In genomic region chr15:100115711-100116090, GRCh38 we compare ENCODE assay signal across 16 cellular contexts.
DNase-seq lines count a peak whose midpoint lies in the region; ATAC-seq, FAIRE-seq and TF ChIP-seq lines count a peak whose summit lies in the region.
"Had no signal": no experiment of that assay in that cellular context is flagged by ENCODE, and none has a peak within 500 bp of the region (broad histone marks: within the 10 kb centered on the region; RNA-seq: fewer than 3 reads in every experiment).

No MANE protein-coding gene starts in this region.

- TF ChIP-seq CTCF in RWPE2 (IDR thresholded peaks at IDR 0.05; ENCODE audit: poor library complexity, severe bottlenecking) = no peak
- no peak for TF ChIP-seq CTCF in fibroblast of mammary gland (conservative IDR thresholded peaks at IDR 0.05; ENCODE audit: control insufficient read depth, insufficient read depth, low read depth, low read length)

- no peaks in the 10 kb centered on the region for H3K27me3 ChIP-seq in RWPE2 (ENCODE audit: insufficient read depth, poor library complexity, severe bottlenecking)
- H3K27me3 ChIP-seq: adrenal gland had no signal

- peaks cover 12% of the 10 kb centered on the region for H3K4me1 ChIP-seq in RWPE2 (ENCODE audit: insufficient read depth, poor library complexity, severe bottlenecking)

- no peak for FAIRE-seq in H54 (lab: Jason Lieb, UNC)

- TF ChIP-seq POLR2A in H54 (IDR thresholded peaks at IDR 0.05; ENCODE audit: low read depth, low read length) = no peak

- H3K36me3 ChIP-seq in RWPE2 (ENCODE audit: low read depth) = no peaks in the 10 kb centered on the region
- H3K36me3 ChIP-seq: adrenal gland had no signal

- H3K9me3 ChIP-seq in RWPE2 (ENCODE audit: severe bottlenecking) = peaks cover 1% of the 10 kb centered on the region

- intact Hi-C loops in sciatic nerve (cut with DNase I) = no loop called here

- DNase-seq in H4 (ENCODE audit: low spot score) (peak; percentile 31), RWPE2 (ENCODE audit: low spot score) (peak; percentile 71), fibroblast of mammary gland (ENCODE audit: low read depth) (peak; percentile 80), sciatic nerve (ENCODE audit: low spot score) (no peak), H54 (ENCODE audit: insufficient read length, low spot score) (no peak), activated gamma-delta T cell treated with Interleukin-2 at 50 U/mL for 16 hours (no peak)
- DNase-seq in activated naive CD4-positive, alpha-beta T cell treated with Interleukin-2 at 50 U/mL for 16 hours = no peak
- no peak for DNase-seq in stimulated activated CD4-positive, alpha-beta T cell treated with anti-CD3 and anti-CD28 coated beads, Interleukin-12 subunit alpha, Interleukin-12 subunit beta, amount 100 ng/mL, for 4 hours
- DNase-seq: activated CD4-positive, CD25-positive, alpha-beta regulatory T cell treated with anti-CD3 and anti-CD28 coated beads, Interleukin-2, amount 50 U/mL, for 72 hours; activated T-cell treated with anti-CD3 and anti-CD28 coated beads, Interleukin-2, amount 50 U/mL, for 4 hours; CD4-positive, CD25-positive, alpha-beta regulatory T cell; GF-D8; Kasumi-1; NCI-H2171; T-helper 1 cell had no signal

- no peak overlapping the region for H3K4me3 ChIP-seq in RWPE2 (ENCODE audit: severe bottlenecking)
- H3K4me3 ChIP-seq in fibroblast of mammary gland (ENCODE audit: control insufficient read depth, low read depth, low read length) = no peak overlapping the region
- H3K4me3 ChIP-seq: adrenal gland had no signal

- peak; percentile 87 for ATAC-seq in RWPE2 (ENCODE audit: low read depth)
- ATAC-seq in sciatic nerve = peak; percentile 8
- ATAC-seq: activated T-cell treated with anti-CD3 and anti-CD28 coated beads, Interleukin-2, amount 50 U/mL, for 4 hours had no signal

- H3K27ac ChIP-seq in RWPE2 (ENCODE audit: poor library complexity, severe bottlenecking) = no peak overlapping the region

Comparison
In these comparisons a context has a peak if more than half of its experiments do, and no peak if none do; other contexts are left out.
1. DNase-seq: peak in H4 (single experiment), RWPE2 (single experiment) and fibroblast of mammary gland (single experiment); none in sciatic nerve (single experiment), H54 (single experiment), activated gamma-delta T cell treated with Interleukin-2 at 50 U/mL for 16 hours (single experiment), activated naive CD4-positive, alpha-beta T cell treated with Interleukin-2 at 50 U/mL for 16 hours (single experiment) and stimulated activated CD4-positive, alpha-beta T cell treated with anti-CD3 and anti-CD28 coated beads, Interleukin-12 subunit alpha, Interleukin-12 subunit beta, amount 100 ng/mL, for 4 hours (single experiment).